Comparison of ENCODE assay signal across 8 cellular contexts in the genomic region with DNA sequence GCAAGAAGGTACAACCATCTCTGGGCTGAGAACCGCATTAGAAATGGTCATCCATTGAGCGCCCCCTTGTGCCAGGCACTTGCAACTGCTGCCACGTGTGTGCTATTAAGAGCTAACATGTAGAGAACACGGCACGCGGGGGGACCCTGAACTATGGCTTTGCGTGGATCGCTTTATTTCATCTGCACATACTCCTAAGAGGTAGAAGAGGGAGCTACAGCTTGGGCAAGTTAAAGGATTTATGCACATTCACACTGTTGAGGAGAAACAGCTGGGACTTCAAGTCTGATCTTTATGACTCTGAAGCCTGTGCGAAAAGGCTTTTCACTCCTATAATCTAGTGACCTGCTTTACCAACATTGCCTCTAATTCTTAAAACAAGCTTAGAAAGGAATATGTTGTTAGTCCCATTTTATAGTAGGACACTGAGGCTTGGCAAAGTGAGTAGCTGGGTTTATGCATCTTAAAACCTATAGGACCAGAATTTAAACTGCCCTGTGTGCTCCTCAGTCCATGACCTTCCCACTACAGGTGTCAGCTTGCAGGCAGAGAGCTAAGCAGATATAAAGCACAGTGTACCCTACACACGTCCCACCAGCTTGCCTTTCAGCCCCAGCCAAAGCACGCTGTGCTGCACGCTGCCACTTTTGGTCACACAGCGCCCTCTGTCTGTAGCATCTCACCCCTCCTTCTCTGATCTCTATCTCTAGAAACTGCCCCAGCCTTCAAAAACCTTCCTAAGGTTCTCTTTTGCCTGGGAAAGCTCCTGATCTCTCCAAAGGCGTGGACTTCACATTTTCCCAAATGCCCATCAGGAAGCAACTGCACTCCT. TPM values are rescaled to one million over a fixed set of nuclear protein-coding genes. Genes with fewer than 3 reads are reported as not detected.
DNase-seq lines count a peak whose midpoint lies in the region; ATAC-seq and TF ChIP-seq lines count a peak whose summit lies in the region.

No MANE protein-coding gene starts in this region.

- intact Hi-C loops in CD4-positive, alpha-beta T cell (cut with DNase I, micrococcal nuclease) = loop anchor here (1.0 to 5.0 kb wide), 7 partner anchors 111 to 811 kb away; no protein-coding TSS in a partner anchor
- intact Hi-C loops in lower leg skin (cut with DNase I; ENCODE audit: low total_unique reads) = loop anchor here (1.0 to 5.0 kb wide), 3 partner anchors 110 to 289 kb away; no protein-coding TSS in a partner anchor

- peak overlapping the region; percentile 66 for H3K4me3 Mint-ChIP-seq in CD4-positive, alpha-beta T cell
- H3K4me3 Mint-ChIP-seq in activated CD4-positive, alpha-beta T cell treated with anti-CD3 and anti-CD28 coated beads, Interleukin-2, amount 10 ng/mL, durations not matched to agents 7 days and 5 days = peak overlapping the region; percentile 50

- no peak overlapping the region for H3K27ac ChIP-seq in CD4-positive, alpha-beta T cell (ENCODE audit: low read depth, low read length)

- CTCF ChIA-PET in CD4-positive, alpha-beta T cell (lab: Charles Lee) = interaction anchor here (0.6 to 2.7 kb wide), 51 partner anchors 8 to 1009 kb away, joined by 3 to 34 read pairs (median 4); partner anchors contain the start of gene STARD5
- CTCF ChIA-PET in activated CD4-positive, alpha-beta T cell treated with anti-CD3 and anti-CD28 coated beads, Interleukin-2, amount 10 ng/mL, durations not matched to agents 7 days and 5 days (lab: Charles Lee) = interaction anchor here (0.5 to 4.0 kb wide), 82 partner anchors 9 to 812 kb away, joined by 3 to 50 read pairs (median 4); partner anchors contain the start of genes STARD5 and TLNRD1

- H3K27me3 ChIP-seq in CD4-positive, alpha-beta T cell (ENCODE audit: control insufficient read depth, insufficient read depth, low read length) = no peaks in the 10 kb centered on the region

- WGBS in lower leg skin, 2 donors = 4 to 6% methylated on average over 14 of the region's 14 CpGs

- peak; percentile 89 for ATAC-seq in CD4-positive, alpha-beta T cell (ENCODE audit: poor library complexity)
- peak; percentile 89 for ATAC-seq in GM19455 (IDR thresholded peaks at IDR 0.05; ENCODE audit: unreplicated experiment)
- peak; percentile 62 for ATAC-seq in HG03565 (IDR thresholded peaks at IDR 0.05; ENCODE audit: unreplicated experiment)

- TF ChIP-seq POLR2A in lower leg skin (IDR thresholded peaks at IDR 0.05) = no peak

- H3K4me3 ChIP-seq in lower leg skin (ENCODE audit: low read depth, poor library complexity, severe bottlenecking) = no peak overlapping the region

- POLR2A ChIA-PET in CD4-positive, alpha-beta T cell (lab: Charles Lee) = interaction anchor here (0.7 to 2.1 kb wide), 14 partner anchors 10 to 266 kb away, joined by 3 to 21 read pairs (median 4); partner anchors contain the start of genes STARD5 and TLNRD1
- POLR2A ChIA-PET in activated CD4-positive, alpha-beta T cell treated with anti-CD3 and anti-CD28 coated beads, Interleukin-2, amount 10 ng/mL, durations not matched to agents 7 days and 5 days (lab: Charles Lee) = interaction anchor here (1.3 to 1.4 kb wide), 2 partner anchors 37 to 110 kb away, joined by 4 to 6 read pairs; no protein-coding TSS in a partner anchor

- DNase-seq in CD4-positive, alpha-beta T cell = peak; percentile 71 to 85 (median 75)
- DNase-seq in NCI-H69 (lab: John Stamatoyannopoulos, UW) (peak; percentile 72), dermis blood vessel endothelial cell (peak; percentile 89), lower leg skin (ENCODE audit: low spot score in 2 of 2) (peak; percentile 77 to 96)
- peak; percentile 88 for DNase-seq in activated CD4-positive, alpha-beta T cell treated with anti-CD3 and anti-CD28 coated beads, Interleukin-2, amount 10 ng/mL, durations not matched to agents 7 days and 5 days
- peak; percentile 67 for DNase-seq in stimulated activated CD8-positive, alpha-beta memory T cell treated with anti-CD3 and anti-CD28 coated beads, Interleukin-12 subunit alpha, Interleukin-12 subunit beta, amount 100 ng/mL, for 1 hour (ENCODE audit: low read depth)

- no peak overlapping the region for H3K27ac Mint-ChIP-seq in CD4-positive, alpha-beta T cell
- peak overlapping the region; percentile 79 for H3K27ac Mint-ChIP-seq in activated CD4-positive, alpha-beta T cell treated with anti-CD3 and anti-CD28 coated beads, Interleukin-2, amount 10 ng/mL, durations not matched to agents 7 days and 5 days

- peaks cover 35% of the 10 kb centered on the region for H3K4me1 Mint-ChIP-seq in CD4-positive, alpha-beta T cell (ENCODE audit: low read depth)
- H3K4me1 Mint-ChIP-seq in activated CD4-positive, alpha-beta T cell treated with anti-CD3 and anti-CD28 coated beads, Interleukin-2, amount 10 ng/mL, durations not matched to agents 7 days and 5 days = peaks cover 46% of the 10 kb centered on the region

- H3K36me3 Mint-ChIP-seq in CD4-positive, alpha-beta T cell (ENCODE audit: low read depth) = no peaks in the 10 kb centered on the region
- no peaks in the 10 kb centered on the region for H3K36me3 Mint-ChIP-seq in activated CD4-positive, alpha-beta T cell treated with anti-CD3 and anti-CD28 coated beads, Interleukin-2, amount 10 ng/mL, durations not matched to agents 7 days and 5 days (ENCODE audit: low read depth)

- no peaks in the 10 kb centered on the region for H3K9me3 ChIP-seq in CD4-positive, alpha-beta T cell (ENCODE audit: control insufficient read depth, low read length)

- no peaks in the 10 kb centered on the region for H3K9me3 Mint-ChIP-seq in CD4-positive, alpha-beta T cell
- no peaks in the 10 kb centered on the region for H3K9me3 Mint-ChIP-seq in activated CD4-positive, alpha-beta T cell treated with anti-CD3 and anti-CD28 coated beads, Interleukin-2, amount 10 ng/mL, durations not matched to agents 7 days and 5 days

- H3K27me3 Mint-ChIP-seq in CD4-positive, alpha-beta T cell = no peaks in the 10 kb centered on the region
- H3K27me3 Mint-ChIP-seq in activated CD4-positive, alpha-beta T cell treated with anti-CD3 and anti-CD28 coated beads, Interleukin-2, amount 10 ng/mL, durations not matched to agents 7 days and 5 days = peaks cover 7% of the 10 kb centered on the region

- peak; percentile 75 for TF ChIP-seq CTCF in CD4-positive, alpha-beta T cell (IDR thresholded peaks at IDR 0.05)
- peak in 1 of 3 donors; percentile 77 for TF ChIP-seq CTCF in lower leg skin (IDR thresholded peaks at IDR 0.05)

RNA-seq across cellular contexts. Expression of gene STARD5, which starts 57.8 kb away (rescaled TPM):
- 1 to 10 TPM; 9.7 to 9.8 TPM for total RNA-seq in CD4-positive, alpha-beta T cell
- total RNA-seq in activated CD4-positive, alpha-beta T cell treated with anti-CD3 and anti-CD28 coated beads, Interleukin-2, amount 10 ng/mL, durations not matched to agents 7 days and 5 days = 1 to 10 TPM; 5.4 to 5.7 TPM
- 2.1 and 2.6 TPM in 2 replicates for total RNA-seq in dermis blood vessel endothelial cell
- total RNA-seq in lower leg skin = 100 to 1,000 TPM in 1 of 4 donors, 10 to 100 TPM in 3; 57.0 to 108 (median 92.7) TPM

Comparison
In these comparisons a context has a peak if more than half of its experiments do, and no peak if none do; other contexts are left out.
1. RNA of gene STARD5, which starts 57.8 kb away (total RNA-seq): 57.0 to 108 TPM in lower leg skin; 9.7 to 9.8 TPM in CD4-positive, alpha-beta T cell, 5.4 to 5.7 TPM in activated CD4-positive, alpha-beta T cell treated with anti-CD3 and anti-CD28 coated beads, Interleukin-2, amount 10 ng/mL, durations not matched to agents 7 days and 5 days and 2.1 to 2.6 TPM in dermis blood vessel endothelial cell; every median in the first group is over 4 times any median in the second.
2. Peak in every context shown above with its lines, with median percentiles within 50 percentile points of each other: ATAC-seq and DNase-seq.